26 cellular contexts compared by ENCODE assay signal in genomic region chr5:43636076-43636475, GRCh38. TPM values are rescaled to one million over a fixed set of nuclear protein-coding genes. Genes with fewer than 3 reads are reported as not detected.
DNase-seq lines count a peak whose midpoint lies in the region; ATAC-seq and TF ChIP-seq lines count a peak whose summit lies in the region.
"Had no signal": no experiment of that assay in that cellular context is flagged by ENCODE, and none has a peak within 500 bp of the region (broad histone marks: within the 10 kb centered on the region; RNA-seq: fewer than 3 reads in every experiment).

No MANE protein-coding gene starts in this region.

- ATAC-seq in SK-N-SH treated with all-trans-retinoic acid at 6 μM for 48 hours (no peak), thoracic aorta (ENCODE audit: insufficient number of reproducible peaks, low FRiP score, low read depth) (no peak), left lung (no peak)
- ATAC-seq: foreskin keratinocyte; stimulated activated naive CD8-positive, alpha-beta T cell treated with anti-CD3 and anti-CD28 coated beads, Interleukin-15, amount 100 ng/mL, for 72 hours had no signal

- no peaks in the 10 kb centered on the region for H3K9me2 ChIP-seq in SK-N-SH

- no peak overlapping the region for H2AFZ ChIP-seq in SK-N-SH (ENCODE audit: low read depth)
- H2AFZ ChIP-seq: parathyroid adenoma had no signal

- H3K9me3 Mint-ChIP-seq in nephron = no peaks in the 10 kb centered on the region
- H3K9me3 Mint-ChIP-seq: CD4-positive, CD25-positive, alpha-beta regulatory T cell; nephron progenitor cell; stimulated activated naive CD8-positive, alpha-beta T cell treated with anti-CD3 and anti-CD28 coated beads, Interleukin-15, amount 100 ng/mL, for 72 hours had no signal

- H3K27me3 Mint-ChIP-seq in nephron (ENCODE audit: low read depth) = no peaks in the 10 kb centered on the region
- H3K27me3 Mint-ChIP-seq: activated naive CD8-positive, alpha-beta T cell; CD4-positive, CD25-positive, alpha-beta regulatory T cell; stimulated activated naive CD8-positive, alpha-beta T cell treated with anti-CD3 and anti-CD28 coated beads, Interleukin-15, amount 100 ng/mL, for 72 hours had no signal

- TF ChIP-seq EP300 in SK-N-SH (IDR thresholded peaks at IDR 0.05; ENCODE audit: borderline replicate concordance in 1 of 2, low read depth in 1 of 2, low read length in 1 of 2) = no peak

- H3K9me3 ChIP-seq in SK-N-SH = no peaks in the 10 kb centered on the region
- no peaks in the 10 kb centered on the region for H3K9me3 ChIP-seq in ascending aorta
- no peaks in the 10 kb centered on the region for H3K9me3 ChIP-seq in thoracic aorta
- no peaks in the 10 kb centered on the region for H3K9me3 ChIP-seq in left lung
- H3K9me3 ChIP-seq: right atrium auricular region, spleen had no signal

- WGBS in SK-N-SH (ENCODE audit: low lambda C conversion rate) = 88% methylated on average over 2 of the region's 2 CpGs

- peak overlapping the region; percentile 46 to 62 (median 52) for H3K27ac Mint-ChIP-seq in nephron
- H3K27ac Mint-ChIP-seq: activated naive CD8-positive, alpha-beta T cell; stimulated activated naive CD8-positive, alpha-beta T cell treated with anti-CD3 and anti-CD28 coated beads, Interleukin-15, amount 100 ng/mL, for 72 hours had no signal

- peaks cover 3% of the 10 kb centered on the region for H3F3A ChIP-seq in SK-N-SH (replicated peaks; ENCODE audit: insufficient read depth)

- no peaks in the 10 kb centered on the region for H3K79me2 ChIP-seq in SK-N-SH (ENCODE audit: insufficient read depth)

- POLR2A ChIA-PET in SK-N-SH (lab: Yijun Ruan, JAX) = no interaction called here

- H3K4me1 Mint-ChIP-seq in nephron = peaks cover 15% of the 10 kb centered on the region

- CTCF ChIA-PET in SK-N-SH (lab: Yijun Ruan, JAX) = no interaction called here

- H3K9ac ChIP-seq in SK-N-SH = no peak overlapping the region
- H3K9ac ChIP-seq: parathyroid adenoma had no signal

- TF ChIP-seq CTCF in SK-N-SH (IDR thresholded peaks at IDR 0.05) (no peak), ascending aorta (IDR thresholded peaks at IDR 0.05) (no peak), nephron (IDR thresholded peaks at IDR 0.05; ENCODE audit: unreplicated experiment in 3 of 3) (no peak), thoracic aorta (IDR thresholded peaks at IDR 0.05) (no peak), left lung (IDR thresholded peaks at IDR 0.05) (no peak)

- no peak for DNase-seq in SK-N-SH
- DNase-seq in ascending aorta (ENCODE audit: low spot score in 2 of 2) = no peak
- DNase-seq in thoracic aorta (ENCODE audit: low spot score) = no peak
- DNase-seq in left lung = no peak
- DNase-seq in stimulated activated CD4-positive, alpha-beta T cell treated with anti-CD3 and anti-CD28 coated beads, Interleukin-2, amount 100 ng/mL, for 48 hours = no peak
- DNase-seq in occipital lobe (lab: John Stamatoyannopoulos, UW) = no peak
- DNase-seq: activated CD4-positive, alpha-beta T cell treated with anti-CD3 and anti-CD28 coated beads for 48 hours; CD4-positive, CD25-positive, alpha-beta regulatory T cell; cortex of kidney; DMS79 treated with DMSO at 0.1 percent for 48 hours; erythroblast; foreskin keratinocyte; GDM1; GOT3; NCI-H446 treated with DMSO at 0.1 percent for 48 hours; nephron progenitor cell; SIG-M5; spleen; stimulated activated CD4-positive, alpha-beta T cell treated with anti-CD3 and anti-CD28 coated beads, Interleukin-2, amount 100 ng/mL, for 24 hours; stimulated activated naive CD8-positive, alpha-beta T cell treated with anti-CD3 and anti-CD28 coated beads, Interleukin-15, amount 100 ng/mL, for 72 hours had no signal

- no peaks in the 10 kb centered on the region for H4K20me1 ChIP-seq in SK-N-SH (ENCODE audit: insufficient read depth)

- peaks cover 34% of the 10 kb centered on the region for H3K36me3 Mint-ChIP-seq in nephron (ENCODE audit: low read depth)

- H3K27me3 ChIP-seq in SK-N-SH (ENCODE audit: insufficient read depth) (no peaks in the 10 kb centered on the region), ascending aorta (no peaks in the 10 kb centered on the region), thoracic aorta (replicated peaks; ENCODE audit: insufficient read depth) (no peaks in the 10 kb centered on the region), left lung (no peaks in the 10 kb centered on the region)
- H3K27me3 ChIP-seq: foreskin keratinocyte, right atrium auricular region, spleen had no signal

- peaks cover 0 to 2% of the 10 kb centered on the region in 2 experiments; a peak in 2 of 4 replicates for H3K4me1 ChIP-seq in SK-N-SH (ENCODE audit: control insufficient read depth in 1 of 2, insufficient read depth in 2 of 2, low read depth in 1 of 2, low read length in 1 of 2)
- peaks cover 0 to 48% of the 10 kb centered on the region in 2 donors for H3K4me1 ChIP-seq in ascending aorta
- peaks cover 55 to 75% of the 10 kb centered on the region in 2 donors for H3K4me1 ChIP-seq in thoracic aorta (ENCODE audit: control insufficient read depth in 1 of 2, low read depth in 2 of 2)
- peaks cover 0 to 16% of the 10 kb centered on the region in 2 donors for H3K4me1 ChIP-seq in left lung
- H3K4me1 ChIP-seq: foreskin keratinocyte, parathyroid adenoma had no signal

- H3K36me3 ChIP-seq in SK-N-SH (replicated peaks in 1 of 2; ENCODE audit: control insufficient read depth in 1 of 2, insufficient read depth in 2 of 2, low read length in 1 of 2) = peaks cover 9 to 28% of the 10 kb centered on the region in 2 experiments
- no peaks in the 10 kb centered on the region for H3K36me3 ChIP-seq in ascending aorta
- H3K36me3 ChIP-seq in thoracic aorta = no peaks in the 10 kb centered on the region
- H3K36me3 ChIP-seq in left lung = peaks cover 0 to 10% of the 10 kb centered on the region in 2 donors

- H3K4me3 ChIP-seq in SK-N-SH (ENCODE audit: low read depth in 2 of 2, low read length in 1 of 2) (no peak overlapping the region), ascending aorta (no peak overlapping the region), thoracic aorta (no peak overlapping the region), left lung (no peak overlapping the region)
- H3K4me3 ChIP-seq: right atrium auricular region, spleen had no signal

- no peak overlapping the region for H3K4me2 ChIP-seq in SK-N-SH

- no peak overlapping the region for H3K4me3 Mint-ChIP-seq in nephron
- H3K4me3 Mint-ChIP-seq: activated naive CD8-positive, alpha-beta T cell; CD4-positive, CD25-positive, alpha-beta regulatory T cell; nephron progenitor cell; stimulated activated naive CD8-positive, alpha-beta T cell treated with anti-CD3 and anti-CD28 coated beads, Interleukin-15, amount 100 ng/mL, for 72 hours had no signal

- H3K27ac ChIP-seq in SK-N-SH (ENCODE audit: low read depth in 2 of 2, low read length in 1 of 2) = no peak overlapping the region
- peak overlapping the region; percentile 18 to 77 for H3K27ac ChIP-seq in ascending aorta
- H3K27ac ChIP-seq in thoracic aorta = peak overlapping the region; percentile 61 to 64
- H3K27ac ChIP-seq in left lung = no peak overlapping the region
- H3K27ac ChIP-seq: 22Rv1, foreskin keratinocyte, parathyroid adenoma, spleen had no signal

- no peak for TF ChIP-seq RAD21 in SK-N-SH (IDR thresholded peaks at IDR 0.05; ENCODE audit: low read length)

- intact Hi-C loops in ascending aorta (cut with DNase I) (loop anchor here (10.0 kb wide), 2 partner anchors 49 to 699 kb away; no protein-coding TSS in a partner anchor), left lung (cut with DNase I) (no loop called here)

TF ChIP-seq in SK-N-SH treated with all-trans-retinoic acid at 6 μM for 48 hours, 23 proteins besides CTCF, POLR2A, EP300 and RAD21:
- peak; percentile 17; the same call in 1 of the 2 replicates for TF ChIP-seq ISL1 (CRISPR knock-in tag; IDR thresholded peaks at IDR 0.05)
- TF ChIP-seq GLIS3 (CRISPR knock-in tag; IDR thresholded peaks at IDR 0.05) = no peak

TF ChIP-seq in SK-N-SH, 30 proteins besides CTCF, POLR2A, EP300 and RAD21:
- TF ChIP-seq FOXJ3 (CRISPR knock-in tag; IDR thresholded peaks at IDR 0.05) (no peak), ELF1 (IDR thresholded peaks at IDR 0.05) (no peak), CHD2 (IDR thresholded peaks at IDR 0.05; ENCODE audit: low read length, partially characterized antibody) (no peak), MAX (IDR thresholded peaks at IDR 0.05; ENCODE audit: low read depth) (no peak), FOSL2 (IDR thresholded peaks at IDR 0.05; ENCODE audit: borderline replicate concordance, low read depth) (no peak), JUND (IDR thresholded peaks at IDR 0.05) (no peak)
- TF ChIP-seq, protein P1, sequence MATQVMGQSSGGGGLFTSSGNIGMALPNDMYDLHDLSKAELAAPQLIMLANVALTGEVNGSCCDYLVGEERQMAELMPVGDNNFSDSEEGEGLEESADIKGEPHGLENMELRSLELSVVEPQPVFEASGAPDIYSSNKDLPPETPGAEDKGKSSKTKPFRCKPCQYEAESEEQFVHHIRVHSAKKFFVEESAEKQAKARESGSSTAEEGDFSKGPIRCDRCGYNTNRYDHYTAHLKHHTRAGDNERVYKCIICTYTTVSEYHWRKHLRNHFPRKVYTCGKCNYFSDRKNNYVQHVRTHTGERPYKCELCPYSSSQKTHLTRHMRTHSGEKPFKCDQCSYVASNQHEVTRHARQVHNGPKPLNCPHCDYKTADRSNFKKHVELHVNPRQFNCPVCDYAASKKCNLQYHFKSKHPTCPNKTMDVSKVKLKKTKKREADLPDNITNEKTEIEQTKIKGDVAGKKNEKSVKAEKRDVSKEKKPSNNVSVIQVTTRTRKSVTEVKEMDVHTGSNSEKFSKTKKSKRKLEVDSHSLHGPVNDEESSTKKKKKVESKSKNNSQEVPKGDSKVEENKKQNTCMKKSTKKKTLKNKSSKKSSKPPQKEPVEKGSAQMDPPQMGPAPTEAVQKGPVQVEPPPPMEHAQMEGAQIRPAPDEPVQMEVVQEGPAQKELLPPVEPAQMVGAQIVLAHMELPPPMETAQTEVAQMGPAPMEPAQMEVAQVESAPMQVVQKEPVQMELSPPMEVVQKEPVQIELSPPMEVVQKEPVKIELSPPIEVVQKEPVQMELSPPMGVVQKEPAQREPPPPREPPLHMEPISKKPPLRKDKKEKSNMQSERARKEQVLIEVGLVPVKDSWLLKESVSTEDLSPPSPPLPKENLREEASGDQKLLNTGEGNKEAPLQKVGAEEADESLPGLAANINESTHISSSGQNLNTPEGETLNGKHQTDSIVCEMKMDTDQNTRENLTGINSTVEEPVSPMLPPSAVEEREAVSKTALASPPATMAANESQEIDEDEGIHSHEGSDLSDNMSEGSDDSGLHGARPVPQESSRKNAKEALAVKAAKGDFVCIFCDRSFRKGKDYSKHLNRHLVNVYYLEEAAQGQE (IDR thresholded peaks at IDR 0.05; ENCODE audit: low read depth, low read length) = no peak

RNA-seq across cellular contexts. Expression of gene NNT, which starts 33.1 kb away (rescaled TPM):
- 21.9 and 29.0 TPM in 2 replicates for polyA plus RNA-seq in SK-N-SH (2012; rRNA removed)
- 22.5 and 23.0 TPM in 2 replicates for polyA plus RNA-seq in SK-N-SH (2012; cell fraction: cytosol; rRNA removed)
- polyA plus RNA-seq in SK-N-SH (2012; cell fraction: nucleus; rRNA removed) = 23.1 and 37.0 TPM in 2 replicates
- total RNA-seq in ascending aorta (13.3 TPM), thoracic aorta (10 to 100 TPM; 27.9 to 28.9 TPM), left lung (100 to 1,000 TPM in 1 of 2 donors, 10 to 100 TPM in 1; 72.5 to 112 TPM), occipital lobe (157 TPM)

Comparison
In these comparisons a context has a peak if more than half of its experiments do, and no peak if none do; other contexts are left out.
1. H3K27ac ChIP-seq: peak in ascending aorta (2 of 2) and thoracic aorta (2 of 2); none in SK-N-SH (0 of 2) and left lung (0 of 2).